Comparison of ENCODE assay signal across 11 cellular contexts in the genomic region with DNA sequence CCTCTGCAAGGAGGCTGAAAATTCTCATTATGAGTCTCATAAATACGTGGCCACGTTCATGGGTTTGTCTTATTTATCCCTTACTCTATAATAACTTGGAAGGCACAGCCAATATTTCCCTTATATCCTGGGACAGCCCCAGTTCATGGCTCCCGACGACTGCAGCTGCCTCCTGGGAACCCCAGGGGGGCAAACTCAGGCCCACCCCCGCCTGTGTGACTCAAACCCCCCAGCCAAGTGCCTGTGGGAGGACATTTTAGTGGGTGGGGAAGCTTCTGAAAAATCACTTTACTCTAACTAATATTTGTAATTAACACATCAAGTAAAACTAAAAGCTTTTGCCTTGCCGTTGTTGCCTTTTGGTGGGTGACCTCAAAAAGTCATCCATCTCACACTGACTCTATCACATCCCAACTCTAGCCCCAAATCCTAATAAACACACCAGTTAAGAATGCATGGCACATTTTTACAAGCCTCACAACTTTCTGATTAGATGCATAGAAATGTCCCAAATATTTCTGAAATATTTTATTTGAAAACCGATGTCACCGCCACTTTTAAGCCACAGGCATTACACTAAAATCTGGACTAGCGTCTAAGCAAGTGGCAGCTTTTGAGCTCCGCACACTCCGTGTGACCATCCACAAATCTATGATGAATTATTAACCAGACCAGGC. TPM values are rescaled to one million over a fixed set of nuclear protein-coding genes. Genes with fewer than 3 reads are reported as not detected.
DNase-seq lines count a peak whose midpoint lies in the region; ATAC-seq and TF ChIP-seq lines count a peak whose summit lies in the region.
"Had no signal": no experiment of that assay in that cellular context is flagged by ENCODE, and none has a peak within 500 bp of the region (broad histone marks: within the 10 kb centered on the region; RNA-seq: fewer than 3 reads in every experiment).

No MANE protein-coding gene starts in this region.

- peak overlapping the region; percentile 74 for H3K27ac Mint-ChIP-seq in MCF 10A (ENCODE audit: low read depth, unreplicated experiment)

- no peak overlapping the region for H3K4me3 Mint-ChIP-seq in MCF 10A (ENCODE audit: unreplicated experiment)

- H3K36me3 Mint-ChIP-seq in MCF 10A (ENCODE audit: insufficient read depth, unreplicated experiment), result no peaks in the 10 kb centered on the region

- H3K36me3 ChIP-seq in mucosa of stomach (ENCODE audit: control insufficient read depth, insufficient read depth, low read length), result no peaks in the 10 kb centered on the region
- H3K36me3 ChIP-seq in aorta (ENCODE audit: control insufficient read depth in 1 of 2, insufficient read depth in 2 of 2, low read length in 1 of 2), result no peaks in the 10 kb centered on the region

- 32 to 37% methylated on average over 11 of the region's 11 CpGs for WGBS in aorta, 2 donors

- DNase-seq in stimulated activated naive CD4-positive, alpha-beta T cell treated with Interleukin-2 at 50 U/mL for 16 hours (lab: John Stamatoyannopoulos, UW), result peak; percentile 20
- no peak for DNase-seq in stimulated activated naive CD4-positive, alpha-beta T cell (lab: John Stamatoyannopoulos, UW)
- DNase-seq in MCF 10A (ENCODE audit: unreplicated experiment) (no peak), aorta (peak; percentile 29 to 48), NCI-H524 treated with DMSO at 0.1 percent for 48 hours (lab: John Stamatoyannopoulos, UW) (no peak), ureter (ENCODE audit: low spot score) (no peak), NCI-H2171 (lab: John Stamatoyannopoulos, UW) (no peak)
- DNase-seq: activated effector memory CD4-positive, alpha-beta T cell treated with Interleukin-2 at 50 U/mL for 16 hours; DND-41; NCI-H748 treated with DMSO at 0.1 percent for 48 hours had no signal

- POLR2A ChIA-PET in MCF 10A (lab: Yijun Ruan, JAX), result interaction anchor here (1.3 kb wide), 1 partner anchor 53 kb away, joined by 4 read pairs; no protein-coding TSS in a partner anchor

- CTCF ChIA-PET in MCF 10A (lab: Yijun Ruan, JAX), result no interaction called here

- H3K27me3 Mint-ChIP-seq in MCF 10A (ENCODE audit: insufficient read depth, unreplicated experiment), result no peaks in the 10 kb centered on the region

- H3K4me3 ChIP-seq in mucosa of stomach (ENCODE audit: low read length) (no peak overlapping the region), aorta (ENCODE audit: low read length in 2 of 2) (no peak overlapping the region)

- H3K4me1 ChIP-seq in mucosa of stomach (ENCODE audit: control insufficient read depth, insufficient read depth, low read length), result peaks cover 24% of the 10 kb centered on the region
- H3K4me1 ChIP-seq in aorta (ENCODE audit: control insufficient read depth in 1 of 2, insufficient read depth in 2 of 2, low read length in 2 of 2), result no peaks in the 10 kb centered on the region

- no TSS peak for BruUV-seq in MCF 10A (replicated peaks; lab: Mats Ljungman, UMichigan)

- H3K9me3 ChIP-seq in mucosa of stomach (ENCODE audit: control insufficient read depth, low read length) (no peaks in the 10 kb centered on the region), aorta (ENCODE audit: control insufficient read depth, low read length) (no peaks in the 10 kb centered on the region)

- H3K9ac ChIP-seq in mucosa of stomach (ENCODE audit: low read length), result peak overlapping the region; percentile 39

- no peak for TF ChIP-seq CTCF in MCF 10A (IDR thresholded peaks at IDR 0.05; ENCODE audit: unreplicated experiment)

- ATAC-seq in aorta (ENCODE audit: low FRiP score), result no peak

- intact Hi-C loops in MCF 10A (cut with micrococcal nuclease), result no loop called here
- intact Hi-C loops in aorta (cut with DNase I), result no loop called here

- no peaks in the 10 kb centered on the region for H3K9me3 Mint-ChIP-seq in MCF 10A (ENCODE audit: unreplicated experiment)

- H3K27me3 ChIP-seq in mucosa of stomach (ENCODE audit: control insufficient read depth, insufficient read depth, low read length) (peaks cover 3% of the 10 kb centered on the region), aorta (ENCODE audit: control insufficient read depth in 1 of 2, insufficient read depth in 2 of 2, low read length in 1 of 2) (no peaks in the 10 kb centered on the region)

- H3K27ac ChIP-seq in aorta (ENCODE audit: low read depth in 1 of 2, low read length in 2 of 2), result peak overlapping the region; percentile 66 to 71

- H3K4me1 Mint-ChIP-seq in MCF 10A (ENCODE audit: insufficient read depth, unreplicated experiment), result peaks cover 9% of the 10 kb centered on the region

RNA-seq across cellular contexts. Expression of a gene that starts 14.2 kb away (rescaled TPM):
- 9.1 and 12.1 TPM in 2 replicates for total RNA-seq in MCF 10A (2022)
- total RNA-seq in aorta, result 10 to 100 TPM; 34.8 to 42.3 TPM
- 10 to 100 TPM in 1 of 2 donors, 1 to 10 TPM in 1; 8.1 to 23.0 TPM for polyA plus RNA-seq in aorta
- total RNA-seq in ureter, result 22.4 TPM

Comparison
In these comparisons a context has a peak if more than half of its experiments do, and no peak if none do; other contexts are left out.
1. DNase-seq: peak in stimulated activated naive CD4-positive, alpha-beta T cell treated with Interleukin-2 at 50 U/mL for 16 hours (single experiment) and aorta (2 of 2); none in stimulated activated naive CD4-positive, alpha-beta T cell (0 of 6), MCF 10A (single experiment), NCI-H524 treated with DMSO at 0.1 percent for 48 hours (single experiment), ureter (single experiment) and NCI-H2171 (single experiment).